ENCODE assay signal across 23 cellular contexts in genomic region chr3:19216669-19217337, GRCh38.
A peak's percentile ranks its signal among the peaks of the same experiment; 100 is the strongest.
DNase-seq lines count a peak whose midpoint lies in the region; ATAC-seq and TF ChIP-seq lines count a peak whose summit lies in the region.
"Had no signal": no experiment of that assay in that cellular context is flagged by ENCODE, and none has a peak within 500 bp of the region (broad histone marks: within the 10 kb centered on the region; RNA-seq: fewer than 3 reads in every experiment).

No MANE protein-coding gene starts in this region.

- ATAC-seq in Right ventricle myocardium inferior (peak; percentile 70), heart left ventricle (no peak), omental fat pad (ENCODE audit: low FRiP score) (peak; percentile 41)
- ATAC-seq in stimulated activated effector memory CD8-positive, alpha-beta T cell treated with anti-CD3 and anti-CD28 coated beads, Interleukin-12 subunit alpha, Interleukin-12 subunit beta, amount 100 ng/mL, for 72 hours, result no peak
- ATAC-seq: activated CD8-positive, alpha-beta memory T cell treated with anti-CD3 and anti-CD28 coated beads, Interleukin-2, amount 10 ng/mL, durations not matched to agents 7 days and 5 days; T-helper 17 cell had no signal

- no peak overlapping the region for H3K4me2 ChIP-seq in Karpas-422 (ENCODE audit: low read depth, low read length, poor library complexity, severe bottlenecking)
- H3K4me2 ChIP-seq: KMS-11 had no signal

- no peak overlapping the region for H2AFZ ChIP-seq in Karpas-422 (ENCODE audit: low read length)

- no peak for TF ChIP-seq POLR2A in heart left ventricle (IDR thresholded peaks at IDR 0.05)
- TF ChIP-seq POLR2A in uterus (IDR thresholded peaks at IDR 0.05), result no peak

- no peak overlapping the region for H3K4me3 Mint-ChIP-seq in stimulated activated effector memory CD8-positive, alpha-beta T cell treated with anti-CD3 and anti-CD28 coated beads, Interleukin-12 subunit alpha, Interleukin-12 subunit beta, amount 100 ng/mL, for 72 hours
- H3K4me3 Mint-ChIP-seq: activated CD4-positive, alpha-beta T cell treated with anti-CD3 and anti-CD28 coated beads, Interleukin-2, amount 10 ng/mL, durations not matched to agents 7 days and 5 days; activated CD8-positive, alpha-beta memory T cell treated with anti-CD3 and anti-CD28 coated beads, Interleukin-2, amount 10 ng/mL, durations not matched to agents 7 days and 5 days; T-helper 17 cell had no signal

- H3K4me1 Mint-ChIP-seq in stimulated activated effector memory CD8-positive, alpha-beta T cell treated with anti-CD3 and anti-CD28 coated beads, Interleukin-12 subunit alpha, Interleukin-12 subunit beta, amount 100 ng/mL, for 72 hours, result no peaks in the 10 kb centered on the region
- H3K4me1 Mint-ChIP-seq: activated CD4-positive, alpha-beta T cell treated with anti-CD3 and anti-CD28 coated beads, Interleukin-2, amount 10 ng/mL, durations not matched to agents 7 days and 5 days; activated CD8-positive, alpha-beta memory T cell treated with anti-CD3 and anti-CD28 coated beads, Interleukin-2, amount 10 ng/mL, durations not matched to agents 7 days and 5 days; T-helper 17 cell had no signal

- H4K20me1 ChIP-seq in Karpas-422 (ENCODE audit: insufficient read depth, low read depth, low read length), result no peaks in the 10 kb centered on the region

- H3K27me3 ChIP-seq in heart left ventricle (no peaks in the 10 kb centered on the region), uterus (no peaks in the 10 kb centered on the region), Karpas-422 (ENCODE audit: low read length) (no peaks in the 10 kb centered on the region)
- H3K27me3 ChIP-seq: ascending aorta, neutrophil had no signal

- H3K27ac ChIP-seq in heart left ventricle, result no peak overlapping the region
- H3K27ac ChIP-seq in uterus, result no peak overlapping the region
- no peak overlapping the region for H3K27ac ChIP-seq in Karpas-422 (ENCODE audit: low read length)
- H3K27ac ChIP-seq: ascending aorta, KMS-11, neutrophil had no signal

- H3K9me3 Mint-ChIP-seq in stimulated activated effector memory CD8-positive, alpha-beta T cell treated with anti-CD3 and anti-CD28 coated beads, Interleukin-12 subunit alpha, Interleukin-12 subunit beta, amount 100 ng/mL, for 72 hours, result no peaks in the 10 kb centered on the region
- H3K9me3 Mint-ChIP-seq: activated CD4-positive, alpha-beta T cell treated with anti-CD3 and anti-CD28 coated beads, Interleukin-2, amount 10 ng/mL, durations not matched to agents 7 days and 5 days had no signal

- H3K9ac ChIP-seq in Karpas-422 (ENCODE audit: low read length), result no peak overlapping the region
- H3K9ac ChIP-seq: KMS-11 had no signal

- H3K27ac Mint-ChIP-seq in stimulated activated effector memory CD8-positive, alpha-beta T cell treated with anti-CD3 and anti-CD28 coated beads, Interleukin-12 subunit alpha, Interleukin-12 subunit beta, amount 100 ng/mL, for 72 hours, result no peak overlapping the region
- H3K27ac Mint-ChIP-seq: activated CD4-positive, alpha-beta T cell treated with anti-CD3 and anti-CD28 coated beads, Interleukin-2, amount 10 ng/mL, durations not matched to agents 7 days and 5 days; activated CD8-positive, alpha-beta memory T cell treated with anti-CD3 and anti-CD28 coated beads, Interleukin-2, amount 10 ng/mL, durations not matched to agents 7 days and 5 days; T-helper 17 cell had no signal

- TF ChIP-seq CTCF in heart left ventricle (IDR thresholded peaks at IDR 0.05) (no peak), omental fat pad (IDR thresholded peaks at IDR 0.05) (no peak), uterus (IDR thresholded peaks at IDR 0.05) (no peak)

- no peaks in the 10 kb centered on the region for H3K9me2 ChIP-seq in Karpas-422 (replicated peaks; ENCODE audit: insufficient read depth, low read length)

- H3K9me3 ChIP-seq in heart left ventricle (no peaks in the 10 kb centered on the region), uterus (no peaks in the 10 kb centered on the region), Karpas-422 (ENCODE audit: low read length) (peaks cover 10% of the 10 kb centered on the region)
- H3K9me3 ChIP-seq: ascending aorta, neutrophil had no signal

- no peak for DNase-seq in Right ventricle myocardium inferior (ENCODE audit: missing footprints)
- DNase-seq in cardiac septum (ENCODE audit: low spot score), result no peak
- peak in 3 of 5 donors; percentile 20 to 28 (median 22) for DNase-seq in heart left ventricle
- DNase-seq in omental fat pad (ENCODE audit: low spot score), result peak; percentile 24
- peak; percentile 13 to 47 for DNase-seq in uterus
- DNase-seq in DMS114 treated with DMSO at 0.1 percent for 48 hours (lab: John Stamatoyannopoulos, UW; ENCODE audit: unreplicated experiment), result no peak
- DNase-seq in stimulated activated effector memory CD8-positive, alpha-beta T cell treated with anti-CD3 and anti-CD28 coated beads, Interleukin-12 subunit alpha, Interleukin-12 subunit beta, amount 100 ng/mL, for 72 hours (ENCODE audit: low spot score in 2 of 2), result no peak
- DNase-seq in Karpas-422, result no peak
- DNase-seq: ACHN; activated CD4-positive, alpha-beta T cell treated with anti-CD3 and anti-CD28 coated beads, Interleukin-2, amount 10 ng/mL, durations not matched to agents 7 days and 5 days; activated CD8-positive, alpha-beta memory T cell treated with anti-CD3 and anti-CD28 coated beads, Interleukin-2, amount 10 ng/mL, durations not matched to agents 7 days and 5 days; activated naive CD4-positive, alpha-beta T cell treated with anti-CD3 and anti-CD28 coated beads, Interleukin-2, amount 50 U/mL, for 16 hours; effector CD8-positive, alpha-beta T cell; erythroblast; foreskin fibroblast; HCEC 1CT; NCI-H1930; NCI-H510A; T-helper 17 cell had no signal

- H3K4me3 ChIP-seq in heart left ventricle, result no peak overlapping the region
- H3K4me3 ChIP-seq in uterus, result no peak overlapping the region
- H3K4me3 ChIP-seq in Karpas-422 (ENCODE audit: low read length), result no peak overlapping the region
- H3K4me3 ChIP-seq: ascending aorta, lung had no signal

- WGBS in heart left ventricle, 4 donors, result 58 to 67% (median 63%) methylated on average over 6 of the region's 6 CpGs

- H3K36me3 ChIP-seq in heart left ventricle, result no peaks in the 10 kb centered on the region
- no peaks in the 10 kb centered on the region for H3K36me3 ChIP-seq in uterus
- H3K36me3 ChIP-seq in Karpas-422 (ENCODE audit: insufficient read depth, low read length), result no peaks in the 10 kb centered on the region
- H3K36me3 ChIP-seq: ascending aorta, neutrophil had no signal

- H3K4me1 ChIP-seq in heart left ventricle, result peaks cover 0 to 12% (median 0%) of the 10 kb centered on the region in 12 donors
- H3K4me1 ChIP-seq in uterus, result no peaks in the 10 kb centered on the region
- H3K4me1 ChIP-seq in Karpas-422 (ENCODE audit: low read length), result no peaks in the 10 kb centered on the region
- H3K4me1 ChIP-seq: ascending aorta had no signal

- intact Hi-C loops in Right ventricle myocardium inferior (cut with DNase I), result no loop called here
- intact Hi-C loops in cardiac septum (cut with DNase I), result no loop called here
- intact Hi-C loops in heart left ventricle (cut with DNase I), result no loop called here
- intact Hi-C loops in uterus (cut with DNase I; ENCODE audit: low total_unique reads), result no loop called here

- no peaks in the 10 kb centered on the region for H3K36me3 Mint-ChIP-seq in stimulated activated effector memory CD8-positive, alpha-beta T cell treated with anti-CD3 and anti-CD28 coated beads, Interleukin-12 subunit alpha, Interleukin-12 subunit beta, amount 100 ng/mL, for 72 hours
- H3K36me3 Mint-ChIP-seq: activated CD8-positive, alpha-beta memory T cell treated with anti-CD3 and anti-CD28 coated beads, Interleukin-2, amount 10 ng/mL, durations not matched to agents 7 days and 5 days had no signal

- no peaks in the 10 kb centered on the region for H3K79me2 ChIP-seq in Karpas-422 (ENCODE audit: low read length)

Comparison
In these comparisons a context has a peak if more than half of its experiments do, and no peak if none do; other contexts are left out.
1. ATAC-seq: peak in Right ventricle myocardium inferior (single experiment) and omental fat pad (single experiment); none in heart left ventricle (0 of 4) and stimulated activated effector memory CD8-positive, alpha-beta T cell treated with anti-CD3 and anti-CD28 coated beads, Interleukin-12 subunit alpha, Interleukin-12 subunit beta, amount 100 ng/mL, for 72 hours (single experiment).
2. DNase-seq: peak in heart left ventricle (3 of 5), omental fat pad (single experiment) and uterus (2 of 2); none in Right ventricle myocardium inferior (single experiment), cardiac septum (single experiment), DMS114 treated with DMSO at 0.1 percent for 48 hours (single experiment), stimulated activated effector memory CD8-positive, alpha-beta T cell treated with anti-CD3 and anti-CD28 coated beads, Interleukin-12 subunit alpha, Interleukin-12 subunit beta, amount 100 ng/mL, for 72 hours (0 of 2) and Karpas-422 (single experiment).